31 cellular contexts compared by ENCODE assay signal in the genomic region with DNA sequence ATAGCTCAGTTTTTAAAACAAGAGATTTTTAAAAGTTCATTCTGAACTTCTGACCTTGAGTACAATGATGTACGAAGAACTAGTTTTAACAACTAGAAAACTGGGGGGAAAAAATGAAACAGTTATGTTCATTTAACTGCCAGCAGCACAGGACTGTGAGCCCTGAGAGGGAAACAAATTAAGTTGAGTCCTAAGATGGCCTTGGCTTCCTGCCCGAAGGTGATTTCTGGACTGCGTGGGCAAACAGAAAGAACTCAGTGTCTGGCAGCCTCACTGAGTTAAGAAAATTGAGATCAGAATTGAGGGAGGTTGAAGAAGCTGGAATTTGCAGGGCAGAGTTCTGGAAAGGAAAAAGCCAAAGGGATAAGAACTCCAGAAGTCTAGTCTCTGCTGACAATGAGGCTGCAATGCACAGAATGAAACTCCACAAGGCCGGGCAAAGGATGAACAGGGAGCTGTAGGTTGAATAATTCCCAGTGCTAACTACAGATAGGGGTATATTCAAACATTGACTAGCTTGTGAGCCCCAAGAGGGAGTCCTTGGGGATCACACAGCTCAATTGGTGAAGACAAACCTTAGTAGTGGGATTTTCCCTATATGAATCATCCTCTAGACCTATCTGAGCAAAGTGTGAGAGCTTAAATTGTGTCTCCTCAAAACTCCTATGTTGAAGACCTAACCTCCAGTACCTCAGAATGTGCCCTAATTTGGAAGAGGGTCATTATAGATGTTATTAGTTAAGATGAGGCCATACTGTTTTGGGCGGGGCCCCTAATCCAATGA. TPM values are rescaled to one million over a fixed set of nuclear protein-coding genes. Genes with fewer than 3 reads are reported as not detected.
DNase-seq lines count a peak whose midpoint lies in the region; ATAC-seq and TF ChIP-seq lines count a peak whose summit lies in the region.
"Had no signal": no experiment of that assay in that cellular context is flagged by ENCODE, and none has a peak within 500 bp of the region (broad histone marks: within the 10 kb centered on the region; RNA-seq: fewer than 3 reads in every experiment).

No MANE protein-coding gene starts in this region.

- no peaks in the 10 kb centered on the region for H3K36me3 Mint-ChIP-seq in stimulated activated naive B cell treated with anti-CD40 and anti-IgM and Interleukin-4, amounts not matched to agents 10 μg/mL and 1 μg/mL and 100 μg/mL, for 72 hours
- H3K36me3 Mint-ChIP-seq: activated naive CD4-positive, alpha-beta T cell treated with anti-CD3 and anti-CD28 coated beads, Interleukin-2, amount 50 U/mL, for 72 hours had no signal

- CTCF ChIA-PET in mammary epithelial cell (lab: Charles Lee; ENCODE audit: low non-redundant PET): no interaction called here

- no peaks in the 10 kb centered on the region for H3K27me3 ChIP-seq in mammary epithelial cell (ENCODE audit: insufficient read depth, low read length)
- H3K27me3 ChIP-seq: BLaER1 treated with 17β-estradiol and CSF1 and Interleukin-3, amounts not matched to agents 10 nM and 100 nM; SJCRH30 had no signal

- H4K20me1 ChIP-seq in mammary epithelial cell (ENCODE audit: insufficient read depth, low read length): no peaks in the 10 kb centered on the region
- H4K20me1 ChIP-seq: BLaER1 treated with 17β-estradiol and CSF1 and Interleukin-3, amounts not matched to agents 10 nM and 100 nM had no signal

- no peaks in the 10 kb centered on the region for H3K9me3 Mint-ChIP-seq in stimulated activated naive B cell treated with anti-CD40 and anti-IgM and Interleukin-4, amounts not matched to agents 10 μg/mL and 1 μg/mL and 100 μg/mL, for 72 hours
- H3K9me3 Mint-ChIP-seq: activated naive CD4-positive, alpha-beta T cell treated with anti-CD3 and anti-CD28 coated beads, Interleukin-2, amount 50 U/mL, for 72 hours; activated T-helper 2 cell treated with anti-CD3 and anti-CD28 coated beads, Interferon-gamma antibody, Interleukin-2, Interleukin-4, amounts not matched to agents 10 μg/mL and 5 μg/mL and 100 μg/mL, durations not matched to agents 14 hours and 24 hours and 36 hours; dendritic cell treated with granulocyte-macrophage colony-stimulating factor and Interleukin-4, amounts not matched to agents 40 ng/mL and 50 ng/mL, for 4 days; endodermal cell had no signal

- no peak overlapping the region for H3K9ac ChIP-seq in mammary epithelial cell (ENCODE audit: insufficient read depth, low read length)
- H3K9ac ChIP-seq: BLaER1 treated with 17β-estradiol and CSF1 and Interleukin-3, amounts not matched to agents 10 nM and 100 nM had no signal

- H3K27ac Mint-ChIP-seq in stimulated activated naive B cell treated with anti-CD40 and anti-IgM and Interleukin-4, amounts not matched to agents 10 μg/mL and 1 μg/mL and 100 μg/mL, for 72 hours: peak overlapping the region; percentile 10
- H3K27ac Mint-ChIP-seq: activated naive CD4-positive, alpha-beta T cell treated with anti-CD3 and anti-CD28 coated beads, Interleukin-2, amount 50 U/mL, for 72 hours; activated T-helper 2 cell treated with anti-CD3 and anti-CD28 coated beads, Interferon-gamma antibody, Interleukin-2, Interleukin-4, amounts not matched to agents 10 μg/mL and 5 μg/mL and 100 μg/mL, durations not matched to agents 14 hours and 24 hours and 36 hours; dendritic cell treated with granulocyte-macrophage colony-stimulating factor and Interleukin-4, amounts not matched to agents 40 ng/mL and 50 ng/mL, for 4 days; endodermal cell; progenitor cell of endocrine pancreas had no signal

- intact Hi-C loops in mammary epithelial cell (cut with micrococcal nuclease): no loop called here

- no peaks in the 10 kb centered on the region for H3K79me2 ChIP-seq in mammary epithelial cell (ENCODE audit: insufficient read depth, low read length)

- in situ Hi-C loops in mammary epithelial cell (cut with MboI; ENCODE audit: low sequenced_read_pairs in 2 of 2): no loop called here

- peaks cover 10% of the 10 kb centered on the region for H3K4me1 ChIP-seq in mammary epithelial cell (ENCODE audit: insufficient read depth, low read length)
- H3K4me1 ChIP-seq: BLaER1 treated with 17β-estradiol and CSF1 and Interleukin-3, amounts not matched to agents 10 nM and 100 nM; SJCRH30 had no signal

- H3K4me3 Mint-ChIP-seq in stimulated activated naive B cell treated with anti-CD40 and anti-IgM and Interleukin-4, amounts not matched to agents 10 μg/mL and 1 μg/mL and 100 μg/mL, for 72 hours: no peak overlapping the region
- H3K4me3 Mint-ChIP-seq: dendritic cell treated with granulocyte-macrophage colony-stimulating factor and Interleukin-4, amounts not matched to agents 40 ng/mL and 50 ng/mL, for 4 days; endodermal cell had no signal

- no peak overlapping the region for H3K4me2 ChIP-seq in mammary epithelial cell (ENCODE audit: insufficient read depth, low read depth, low read length)
- H3K4me2 ChIP-seq: BLaER1 treated with 17β-estradiol and CSF1 and Interleukin-3, amounts not matched to agents 10 nM and 100 nM had no signal

- WGBS in mammary epithelial cell (ENCODE audit: low coverage, missing lambda C conversion rate): 39% methylated on average over 5 of the region's 5 CpGs

- no peak for TF ChIP-seq CTCF in LNCaP clone FGC (IDR thresholded peaks at IDR 0.05; ENCODE audit: control insufficient read depth, extremely low read depth, insufficient read depth)
- TF ChIP-seq CTCF in mammary epithelial cell (conservative IDR thresholded peaks at IDR 0.05 in 1 of 2, IDR thresholded peaks at IDR 0.05 in 1 of 2; ENCODE audit: extremely low read depth in 1 of 2, insufficient read depth in 1 of 2, low read depth in 1 of 2, low read length in 2 of 2): no peak

- H3K4me3 ChIP-seq in LNCaP clone FGC (ENCODE audit: low read depth, low read length) (no peak overlapping the region), mammary epithelial cell (replicated peaks in 1 of 3; ENCODE audit: insufficient read depth in 1 of 3, low read depth in 2 of 3, low read length in 3 of 3) (no peak overlapping the region)
- H3K4me3 ChIP-seq: BLaER1 treated with 17β-estradiol and CSF1 and Interleukin-3, amounts not matched to agents 10 nM and 100 nM; SJCRH30 had no signal

- H3K27me3 Mint-ChIP-seq in stimulated activated naive B cell treated with anti-CD40 and anti-IgM and Interleukin-4, amounts not matched to agents 10 μg/mL and 1 μg/mL and 100 μg/mL, for 72 hours: peaks cover 12 to 39% of the 10 kb centered on the region in 2 donors

- H3K36me3 ChIP-seq in mammary epithelial cell (ENCODE audit: insufficient read depth, low read length): no peaks in the 10 kb centered on the region
- H3K36me3 ChIP-seq: BLaER1 treated with 17β-estradiol and CSF1 and Interleukin-3, amounts not matched to agents 10 nM and 100 nM; neutrophil; SJCRH30 had no signal

- DNase-seq in LNCaP clone FGC (ENCODE audit: low read depth) (peak; percentile 56), RPMI8226 (peak; percentile 15), mammary epithelial cell (peak; percentile 35), NAMALWA (ENCODE audit: low spot score) (no peak), 8988T (no peak), Ammon's horn (ENCODE audit: low spot score) (no peak)
- DNase-seq in stimulated activated naive B cell treated with anti-CD40 and anti-IgM and Interleukin-4, amounts not matched to agents 10 μg/mL and 1 μg/mL and 100 μg/mL, for 72 hours: no peak
- DNase-seq: activated CD4-positive, alpha-beta T cell treated with anti-CD3 and anti-CD28 coated beads for 48 hours; aorta; caudate nucleus; DND-41; endodermal cell; GF-D8; head of caudate nucleus; left ventricle myocardium superior; NCI-H1930; NCI-H2227 treated with DMSO at 0.1 percent for 48 hours; SJCRH30; stimulated activated CD4-positive, alpha-beta T cell treated with anti-CD3 and anti-CD28 coated beads, Interleukin-15, amount 100 ng/mL, for 24 hours; stimulated activated CD4-positive, alpha-beta T cell treated with anti-CD3 and anti-CD28 coated beads, Interleukin-4, amount 100 ng/mL, for 4 hours; SW 1271 had no signal

- no TSS peak for BruUV-seq in mammary epithelial cell (replicated peaks; lab: Mats Ljungman, UMichigan)

- dilution Hi-C loops in mammary epithelial cell (cut with HindIII; ENCODE audit: low sequenced_read_pairs): no loop called here

- peak in 1 of 2 donors; percentile 43 for ATAC-seq in stimulated activated naive B cell treated with anti-CD40 and anti-IgM and Interleukin-4, amounts not matched to agents 10 μg/mL and 1 μg/mL and 100 μg/mL, for 72 hours (replicated peaks)
- no peak for ATAC-seq in HG02798 (IDR thresholded peaks at IDR 0.05; ENCODE audit: poor library complexity, unreplicated experiment)
- ATAC-seq: HCT116, left ventricle myocardium superior had no signal

- H3K27ac ChIP-seq in mammary epithelial cell (ENCODE audit: insufficient read depth, low read depth, low read length): no peak overlapping the region
- H3K27ac ChIP-seq: BLaER1 treated with 17β-estradiol and CSF1 and Interleukin-3, amounts not matched to agents 10 nM and 100 nM; neutrophil; SJCRH30 had no signal

- no peaks in the 10 kb centered on the region for H3K4me1 Mint-ChIP-seq in stimulated activated naive B cell treated with anti-CD40 and anti-IgM and Interleukin-4, amounts not matched to agents 10 μg/mL and 1 μg/mL and 100 μg/mL, for 72 hours
- H3K4me1 Mint-ChIP-seq: endodermal cell had no signal

- H3K9me3 ChIP-seq in mammary epithelial cell (replicated peaks; ENCODE audit: insufficient read depth, low read length): no peaks in the 10 kb centered on the region
- H3K9me3 ChIP-seq: BLaER1 treated with 17β-estradiol and CSF1 and Interleukin-3, amounts not matched to agents 10 nM and 100 nM; neutrophil; SJCRH30 had no signal

- H2AFZ ChIP-seq in mammary epithelial cell (ENCODE audit: low read depth, low read length): peak overlapping the region; percentile 15

RNA-seq across cellular contexts. Expression of a gene that starts 13.1 kb away (rescaled TPM):
- total RNA-seq in mammary epithelial cell: 1 to 10 TPM; 4.5 to 8.5 TPM
- polyA plus RNA-seq in mammary epithelial cell: 4.7 TPM
- 27.0 TPM for polyA minus RNA-seq in mammary epithelial cell
- total RNA-seq: fibroblast of villous mesenchyme, M059J, SJCRH30 had no signal

Comparison
In these comparisons a context has a peak if more than half of its experiments do, and no peak if none do; other contexts are left out.
1. DNase-seq: peak in LNCaP clone FGC (single experiment), RPMI8226 (single experiment) and mammary epithelial cell (single experiment); none in stimulated activated naive B cell treated with anti-CD40 and anti-IgM and Interleukin-4, amounts not matched to agents 10 μg/mL and 1 μg/mL and 100 μg/mL, for 72 hours (single experiment), NAMALWA (single experiment), 8988T (single experiment) and Ammon's horn (single experiment).